Comparison of ENCODE assay signal across 16 cellular contexts in genomic region chr1:33392639-33393038, GRCh38. TPM values are rescaled to one million over a fixed set of nuclear protein-coding genes. Genes with fewer than 3 reads are reported as not detected.
A peak's percentile ranks its signal among the peaks of the same experiment; 100 is the strongest.
DNase-seq lines count a peak whose midpoint lies in the region; ATAC-seq and TF ChIP-seq lines count a peak whose summit lies in the region.
"Had no signal": no experiment of that assay in that cellular context is flagged by ENCODE, and none has a peak within 500 bp of the region (broad histone marks: within the 10 kb centered on the region; RNA-seq: fewer than 3 reads in every experiment).

No MANE protein-coding gene starts in this region.

- no peak overlapping the region for H3K9ac ChIP-seq in neuronal stem cell (ENCODE audit: low read depth, low read length, poor library complexity)

- no peaks in the 10 kb centered on the region for H3K36me3 ChIP-seq in neuronal stem cell (replicated peaks in 1 of 2; ENCODE audit: control insufficient read depth in 2 of 2, insufficient read depth in 2 of 2, low read length in 2 of 2)
- H3K36me3 ChIP-seq: SJCRH30, vagina had no signal

- WGBS in neuronal stem cell (ENCODE audit: extremely low coverage in 2 of 2, insufficient read length in 2 of 2, insufficient replicate concordance in 1 of 2), 2 donors: no CpG with 5 or more reads among the region's 3 CpGs

- peaks cover 19 to 54% of the 10 kb centered on the region in 2 donors for H3K4me1 ChIP-seq in neuronal stem cell (ENCODE audit: control insufficient read depth in 2 of 2, insufficient read depth in 1 of 2, low read depth in 1 of 2, low read length in 2 of 2)

- H2BK15ac ChIP-seq in neuronal stem cell (ENCODE audit: low read length): no peak overlapping the region

- H2BK120ac ChIP-seq in neuronal stem cell (ENCODE audit: low read depth, low read length): no peak overlapping the region

- TF ChIP-seq CTCF in fibroblast of mammary gland (conservative IDR thresholded peaks at IDR 0.05; ENCODE audit: control insufficient read depth, insufficient read depth, low read depth, low read length): no peak

- peak overlapping the region; percentile 8 for H2AFZ ChIP-seq in neuronal stem cell (ENCODE audit: low read length)

- H3K27ac ChIP-seq in neuronal stem cell (replicated peaks; ENCODE audit: low read length): no peak overlapping the region
- H3K27ac ChIP-seq: coronary artery, SJCRH30, vagina had no signal

- H3K23ac ChIP-seq in neuronal stem cell (ENCODE audit: low read depth, low read length, poor library complexity): no peak overlapping the region

- ATAC-seq in HG03196 (IDR thresholded peaks at IDR 0.05; ENCODE audit: unreplicated experiment) (no peak), esophagus mucosa (no peak)

- H2BK5ac ChIP-seq in neuronal stem cell (ENCODE audit: low read length): no peak overlapping the region

- H3K27me3 ChIP-seq in neuronal stem cell (ENCODE audit: control insufficient read depth in 3 of 3, insufficient read depth in 3 of 3, low read depth in 1 of 3, low read length in 3 of 3): no peaks in the 10 kb centered on the region
- H3K27me3 ChIP-seq: SJCRH30, vagina had no signal

- H3K14ac ChIP-seq in neuronal stem cell (ENCODE audit: low read length): no peak overlapping the region

- no peak overlapping the region for H2AK5ac ChIP-seq in neuronal stem cell (ENCODE audit: low read depth, low read length)

- no peaks in the 10 kb centered on the region for H3K79me1 ChIP-seq in neuronal stem cell (ENCODE audit: low read depth, low read length)

- no peak overlapping the region for H3K18ac ChIP-seq in neuronal stem cell (ENCODE audit: low read length)

- H3K4me2 ChIP-seq in neuronal stem cell (ENCODE audit: insufficient read depth, low read length, poor library complexity, severe bottlenecking): no peak overlapping the region
- H3K4me2 ChIP-seq: smooth muscle cell had no signal

- no peak overlapping the region for H2BK12ac ChIP-seq in neuronal stem cell (ENCODE audit: low read length)

- H4K8ac ChIP-seq in neuronal stem cell (ENCODE audit: low read depth, low read length): no peak overlapping the region

- H3K9me3 ChIP-seq in neuronal stem cell (replicated peaks in 1 of 2; ENCODE audit: control insufficient read depth in 2 of 2, insufficient read depth in 1 of 2, low read depth in 1 of 2, low read length in 2 of 2): peaks cover 0 to 2% of the 10 kb centered on the region in 2 donors
- H3K9me3 ChIP-seq: SJCRH30, vagina had no signal

- peak; percentile 16 to 32 for DNase-seq in NCI-H187 (lab: John Stamatoyannopoulos, UW)
- DNase-seq in NCI-H187 treated with DMSO at 0.1 percent for 48 hours (lab: John Stamatoyannopoulos, UW): no peak
- peak; percentile 92 for DNase-seq in NCI-H2227 (lab: John Stamatoyannopoulos, UW; ENCODE audit: unreplicated experiment)
- DNase-seq in fibroblast of mammary gland (ENCODE audit: low read depth): peak; percentile 47
- DNase-seq in neuronal stem cell (ENCODE audit: low spot score): no peak
- no peak for DNase-seq in NCI-H1930 (lab: John Stamatoyannopoulos, UW)
- DNase-seq: activated CD4-positive, alpha-beta T cell treated with anti-CD3 and anti-CD28 coated beads, Interleukin-2, amount 50 U/mL, for 4 hours; Kasumi-1; NCI-H2029 treated with DMSO at 0.1 percent for 48 hours; SJCRH30; stimulated activated naive CD4-positive, alpha-beta T cell had no signal

- no peak overlapping the region for H4K91ac ChIP-seq in neuronal stem cell (ENCODE audit: low read depth, low read length, poor library complexity)

- no peak overlapping the region for H3K4ac ChIP-seq in neuronal stem cell (ENCODE audit: low read length)

- no peak overlapping the region for H3K4me3 ChIP-seq in fibroblast of mammary gland (ENCODE audit: control insufficient read depth, low read depth, low read length)
- no peak overlapping the region for H3K4me3 ChIP-seq in neuronal stem cell (ENCODE audit: low read length in 2 of 2)
- H3K4me3 ChIP-seq: coronary artery, SJCRH30, smooth muscle cell, vagina had no signal

RNA-seq across cellular contexts. Expression of gene PHC2, which starts 38.3 kb away (rescaled TPM):
- polyA plus RNA-seq in neuronal stem cell (2013, experiment 1 of 2): 128 TPM
- polyA plus RNA-seq in neuronal stem cell (2013, experiment 2 of 2): 124 TPM
- total RNA-seq in esophagus mucosa: 28.6 TPM

Comparison
In these comparisons a context has a peak if more than half of its experiments do, and no peak if none do; other contexts are left out.
1. DNase-seq: peak in NCI-H187 (2 of 2), NCI-H2227 (single experiment) and fibroblast of mammary gland (single experiment); none in NCI-H187 treated with DMSO at 0.1 percent for 48 hours (single experiment), neuronal stem cell (single experiment) and NCI-H1930 (0 of 2).